8 cellular contexts compared by ENCODE assay signal in genomic region chr20:36053863-36054516, GRCh38.
DNase-seq lines count a peak whose midpoint lies in the region; ATAC-seq, FAIRE-seq and TF ChIP-seq lines count a peak whose summit lies in the region.
"Not testable (repeated sequence)": the region's sequence is repeated elsewhere in the genome, so short reads cannot be mapped to it uniquely, and the experiment has no call there.

No MANE protein-coding gene starts in this region.

- not testable (repeated sequence) for H3K14ac ChIP-seq in IMR-90 (replicated peaks; ENCODE audit: low read depth, low read length)

- H2BK120ac ChIP-seq in IMR-90 (ENCODE audit: low read depth, low read length): not testable (repeated sequence)

- not testable (repeated sequence) for TF ChIP-seq RAD21 in IMR-90 (IDR thresholded peaks at IDR 0.05; ENCODE audit: low read length); HepG2 (CRISPR knock-in tag; IDR thresholded peaks at IDR 0.05)

- H3K27ac Mint-ChIP-seq in activated B cell treated with CpG ODN at 0.5 μM for 24 hours: peak overlapping the region; percentile 27
- peak overlapping the region; percentile 34 for H3K27ac Mint-ChIP-seq in progenitor cell of endocrine pancreas

- not testable (repeated sequence) for H4K91ac ChIP-seq in IMR-90 (ENCODE audit: insufficient read depth, low read depth, low read length)

- H2BK5ac ChIP-seq in IMR-90 (ENCODE audit: low read depth, low read length, poor library complexity, severe bottlenecking): not testable (repeated sequence)

- not testable (repeated sequence) for H3K27me3 ChIP-seq in BLaER1; IMR-90 (ENCODE audit: control insufficient read depth, insufficient read depth, low read length); OCI-LY3 (ENCODE audit: low read depth, low read length); HepG2 (ENCODE audit: control insufficient read depth in 1 of 2, insufficient read depth in 2 of 2, low read length in 2 of 2)

- H3K36me3 ChIP-seq in BLaER1; IMR-90 (ENCODE audit: control insufficient read depth, insufficient read depth, low read length); OCI-LY3 (replicated peaks; ENCODE audit: low read depth, low read length); HepG2 (replicated peaks in 1 of 2; ENCODE audit: control insufficient read depth in 1 of 2, insufficient read depth in 2 of 2, low read length in 2 of 2): not testable (repeated sequence)

- intact Hi-C loops in IMR-90 (cut with micrococcal nuclease): loop anchor here (5.0 kb wide), 1 partner anchor 62 kb away; no protein-coding TSS in a partner anchor
- intact Hi-C loops in activated B cell treated with CpG ODN at 0.5 μM for 24 hours (cut with micrococcal nuclease): loop anchor here (5.0 kb wide), 2 partner anchors 38 to 62 kb away; no protein-coding TSS in a partner anchor
- intact Hi-C loops in HepG2 (cut with micrococcal nuclease; ENCODE audit: unreplicated experiment): not testable (repeated sequence)

- H4K8ac ChIP-seq in IMR-90 (ENCODE audit: low read depth in 2 of 2, low read length in 2 of 2): not testable (repeated sequence)

- H2AK5ac ChIP-seq in IMR-90 (ENCODE audit: low read depth, low read length): not testable (repeated sequence)

- not testable (repeated sequence) for H3K79me1 ChIP-seq in IMR-90 (ENCODE audit: low read depth in 1 of 2, low read length in 2 of 2)

- not testable (repeated sequence) for ATAC-seq in IMR-90 (ENCODE audit: low read depth); activated B cell treated with CpG ODN at 0.5 μM for 24 hours (ENCODE audit: low read depth); HepG2

- not testable (repeated sequence) for H3K56ac ChIP-seq in IMR-90 (ENCODE audit: extremely low read depth, insufficient read depth, low read length)

- H3K9me3 Mint-ChIP-seq in activated B cell treated with CpG ODN at 0.5 μM for 24 hours; progenitor cell of endocrine pancreas (ENCODE audit: low read depth): not testable (repeated sequence)

- H2AFZ ChIP-seq in IMR-90 (replicated peaks; ENCODE audit: low read length, poor library complexity); HepG2 (ENCODE audit: low read length): not testable (repeated sequence)
- H2AFZ ChIP-seq in OCI-LY3 (ENCODE audit: low read depth, low read length): peak overlapping the region; percentile 31; the same call in 1 of the 2 replicates

- dilution Hi-C loops in IMR-90 (cut with HindIII; ENCODE audit: low sequenced_read_pairs, unreplicated experiment): not testable (repeated sequence)

- not testable (repeated sequence) for H2BK20ac ChIP-seq in IMR-90 (ENCODE audit: low read depth, low read length)

- H3K23ac ChIP-seq in IMR-90 (ENCODE audit: low read depth, low read length): not testable (repeated sequence)

- in situ Hi-C loops in IMR-90 (cut with MboI; ENCODE audit: low sequenced_read_pairs); HepG2 (cut with HindIII; ENCODE audit: extremely low pct_ligation_motif_present, low pct_unique_long_range_greater_than_20kb): not testable (repeated sequence)

- H2BK15ac ChIP-seq in IMR-90 (ENCODE audit: low read depth, low read length): not testable (repeated sequence)

- not testable (repeated sequence) for H3K9ac ChIP-seq in BLaER1; IMR-90 (ENCODE audit: low read depth, low read length); OCI-LY3 (ENCODE audit: low read length); HepG2 (ENCODE audit: insufficient read depth, low read depth, low read length)

- not testable (repeated sequence) for H3K27ac ChIP-seq in BLaER1; IMR-90 (ENCODE audit: insufficient read depth, low read length); OCI-LY3 (ENCODE audit: low read length); HepG2 (ENCODE audit: extremely low read length, insufficient read depth, low read length)

- DNase-seq in GM12865 (ENCODE audit: low read depth): peak; percentile 22
- DNase-seq in IMR-90: peak; percentile 15
- not testable (repeated sequence) for DNase-seq in activated B cell treated with CpG ODN at 0.5 μM for 24 hours; HepG2 (ENCODE audit: low spot score); progenitor cell of endocrine pancreas (ENCODE audit: low spot score, unreplicated experiment)
- DNase-seq in choroid plexus epithelial cell (ENCODE audit: low read depth): peak; percentile 16

- H2AK9ac ChIP-seq in IMR-90 (replicated peaks; ENCODE audit: low read depth, low read length, poor library complexity): not testable (repeated sequence)

- peaks cover 18% of the 10 kb centered on the region for H3K79me2 ChIP-seq in OCI-LY3 (ENCODE audit: low read length)
- H3K79me2 ChIP-seq in HepG2 (ENCODE audit: insufficient read depth, low read length): peaks cover 15% of the 10 kb centered on the region

- H3K4me3 Mint-ChIP-seq in activated B cell treated with CpG ODN at 0.5 μM for 24 hours; progenitor cell of endocrine pancreas (ENCODE audit: low read depth): not testable (repeated sequence)

- POLR2A ChIA-PET in IMR-90 (lab: Charles Lee; ENCODE audit: unreplicated experiment); activated B cell treated with CpG ODN at 0.5 μM for 24 hours (lab: Charles Lee); HepG2 (lab: Yijun Ruan, JAX): not testable (repeated sequence)

- TF ChIP-seq CTCF in GM12865 (IDR thresholded peaks at IDR 0.05; ENCODE audit: insufficient read depth, low read depth, low read length, missing control alignments); IMR-90 (conservative IDR thresholded peaks at IDR 0.05; ENCODE audit: low read depth, low read length); OCI-LY3 (IDR thresholded peaks at IDR 0.05; ENCODE audit: low read depth, low read length); activated B cell treated with CpG ODN at 0.5 μM for 24 hours (IDR thresholded peaks at IDR 0.05); choroid plexus epithelial cell (conservative IDR thresholded peaks at IDR 0.05; ENCODE audit: low read depth, low read length); HepG2 (CRISPR knock-in tag; IDR thresholded peaks at IDR 0.05); progenitor cell of endocrine pancreas (IDR thresholded peaks at IDR 0.05; ENCODE audit: unreplicated experiment): not testable (repeated sequence)

- not testable (repeated sequence) for H3K9me3 ChIP-seq in BLaER1; IMR-90 (ENCODE audit: control insufficient read depth, insufficient read depth, low read length); OCI-LY3 (ENCODE audit: insufficient read depth, low read length); HepG2 (ENCODE audit: low read length)

- FAIRE-seq in HepG2 (lab: Jason Lieb, UNC): not testable (repeated sequence)

- H3K18ac ChIP-seq in IMR-90 (ENCODE audit: low read depth, low read length): not testable (repeated sequence)

- H3K9me1 ChIP-seq in IMR-90 (ENCODE audit: insufficient read depth, low read length): not testable (repeated sequence)

- WGBS in IMR-90 (ENCODE audit: extremely low coverage in 2 of 2, insufficient read length in 1 of 2), 2 experiments: 67% methylated on average over 1 of the region's 9 CpGs; no CpG with 5 or more reads in 1 of the 2 experiments
- 65% methylated on average over 9 of the region's 9 CpGs for WGBS in HepG2 (ENCODE audit: low lambda C conversion rate)

- H3K4me2 ChIP-seq in BLaER1 (peak overlapping the region; percentile 51), OCI-LY3 (ENCODE audit: low read length) (peak overlapping the region; percentile 44)
- not testable (repeated sequence) for H3K4me2 ChIP-seq in IMR-90 (ENCODE audit: low read depth, low read length); HepG2 (ENCODE audit: low read depth, low read length)

- H3K4me1 ChIP-seq in BLaER1: peaks cover 25% of the 10 kb centered on the region
- not testable (repeated sequence) for H3K4me1 ChIP-seq in IMR-90 (ENCODE audit: control insufficient read depth, insufficient read depth, low read length)
- H3K4me1 ChIP-seq in OCI-LY3 (ENCODE audit: low read length): peaks cover 23% of the 10 kb centered on the region
- H3K4me1 ChIP-seq in HepG2 (ENCODE audit: insufficient read depth, low read length): peaks cover 22% of the 10 kb centered on the region

- not testable (repeated sequence) for H3K4ac ChIP-seq in IMR-90 (ENCODE audit: low read depth, low read length)

- not testable (repeated sequence) for TF ChIP-seq POLR2A in IMR-90 (IDR thresholded peaks at IDR 0.05; ENCODE audit: low read depth, low read length); HepG2 (IDR thresholded peaks at IDR 0.05; ENCODE audit: insufficient read depth in 1 of 2, low read depth in 2 of 2, low read length in 2 of 2)

- not testable (repeated sequence) for H3K36me3 Mint-ChIP-seq in activated B cell treated with CpG ODN at 0.5 μM for 24 hours (ENCODE audit: low read depth); progenitor cell of endocrine pancreas (ENCODE audit: insufficient read depth)

- not testable (repeated sequence) for BruUV-seq in IMR-90 (replicated peaks; lab: Mats Ljungman, UMichigan); HepG2 (replicated peaks; lab: Mats Ljungman, UMichigan)

- not testable (repeated sequence) for TF ChIP-seq EP300 in HepG2 (IDR thresholded peaks at IDR 0.05; ENCODE audit: low read depth in 2 of 2, low read length in 2 of 2); HepG2 (CRISPR knock-in tag; IDR thresholded peaks at IDR 0.05; ENCODE audit: borderline replicate concordance)

- CTCF ChIA-PET in IMR-90 (lab: Yijun Ruan, JAX): interaction anchor here (0.6 kb wide), 1 partner anchor 59 kb away, joined by 3 read pairs; no protein-coding TSS in a partner anchor
- CTCF ChIA-PET in activated B cell treated with CpG ODN at 0.5 μM for 24 hours (lab: Charles Lee); HepG2 (lab: Yijun Ruan, JAX; ENCODE audit: low intra/inter-chr PET ratio, low total read pairs): not testable (repeated sequence)

- H3K4me1 Mint-ChIP-seq in activated B cell treated with CpG ODN at 0.5 μM for 24 hours (peaks cover 26% of the 10 kb centered on the region), progenitor cell of endocrine pancreas (ENCODE audit: low read depth) (peaks cover 19% of the 10 kb centered on the region)

- H3K4me3 ChIP-seq in BLaER1; GM12865 (ENCODE audit: low read depth, low read length); IMR-90 (ENCODE audit: insufficient read depth, low read depth, low read length); choroid plexus epithelial cell (ENCODE audit: low read depth, low read length); HepG2 (replicated peaks in 1 of 3; ENCODE audit: insufficient read depth in 1 of 3, low read depth in 2 of 3, low read length in 3 of 3): not testable (repeated sequence)
- H3K4me3 ChIP-seq in OCI-LY3 (ENCODE audit: low read length): peak overlapping the region; percentile 21

- peaks cover 16% of the 10 kb centered on the region; the same call in 1 of the 2 replicates for H4K20me1 ChIP-seq in BLaER1
- H4K20me1 ChIP-seq in IMR-90 (ENCODE audit: insufficient read depth, low read length); OCI-LY3 (ENCODE audit: insufficient read depth, low read length); HepG2 (ENCODE audit: insufficient read depth, low read length): not testable (repeated sequence)

- H4K5ac ChIP-seq in IMR-90 (ENCODE audit: low read depth, low read length): not testable (repeated sequence)

- not testable (repeated sequence) for H3K27me3 Mint-ChIP-seq in activated B cell treated with CpG ODN at 0.5 μM for 24 hours, progenitor cell of endocrine pancreas
